ENCODE assay signal across 9 cellular contexts in the genomic region with DNA sequence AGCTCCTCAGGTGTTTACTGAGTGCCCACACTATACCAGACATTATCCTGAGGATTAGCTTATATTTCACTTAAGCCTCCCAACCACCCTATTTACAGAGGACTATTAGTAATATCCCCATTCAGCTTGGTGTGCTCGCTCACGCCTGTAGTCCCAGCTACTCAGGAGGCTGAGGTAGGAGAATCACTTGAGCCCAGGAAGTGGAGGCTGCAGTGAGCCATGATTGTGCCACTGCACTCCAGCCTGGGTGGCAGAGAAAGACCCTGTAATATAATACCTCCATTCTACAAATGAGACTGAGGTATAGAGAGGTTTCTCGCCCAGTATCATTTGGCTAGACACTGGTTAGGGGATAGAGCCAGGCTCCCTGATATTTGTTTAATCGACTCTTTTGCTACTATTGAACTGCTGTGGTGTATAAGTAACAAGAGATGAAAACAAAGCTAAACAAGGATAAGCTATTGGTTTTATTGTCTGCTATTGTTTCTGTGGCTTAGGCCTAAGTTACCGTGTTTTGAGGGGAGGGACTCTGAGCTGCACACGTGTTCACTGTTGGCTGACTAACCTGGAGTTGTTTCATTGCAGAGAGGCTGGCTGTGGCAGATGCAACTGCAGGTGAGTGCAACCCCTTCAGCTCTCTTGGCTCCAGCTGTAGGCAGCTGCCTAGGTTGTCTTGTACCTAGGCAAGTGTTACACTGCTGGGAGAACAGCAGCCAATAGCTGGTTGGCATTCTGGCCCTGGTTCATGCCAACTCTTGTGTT. TPM values are rescaled to one million over a fixed set of nuclear protein-coding genes. Genes with fewer than 3 reads are reported as not detected.
A peak's percentile ranks its signal among the peaks of the same experiment; 100 is the strongest.
DNase-seq lines count a peak whose midpoint lies in the region; ATAC-seq and TF ChIP-seq lines count a peak whose summit lies in the region.
"Had no signal": no experiment of that assay in that cellular context is flagged by ENCODE, and none has a peak within 500 bp of the region (broad histone marks: within the 10 kb centered on the region; RNA-seq: fewer than 3 reads in every experiment).

No MANE protein-coding gene starts in this region.

- H3K27ac ChIP-seq in iPS-18a (ENCODE audit: low read length) (peak overlapping the region; percentile 67), coronary artery (no peak overlapping the region)
- H3K27ac ChIP-seq: testis had no signal

- H3K9me3 ChIP-seq in BE2C: no peaks in the 10 kb centered on the region
- no peaks in the 10 kb centered on the region for H3K9me3 ChIP-seq in HAP-1
- H3K9me3 ChIP-seq in iPS-18a (ENCODE audit: control insufficient read depth, low read depth, low read length): no peaks in the 10 kb centered on the region
- H3K9me3 ChIP-seq: testis had no signal

- peak overlapping the region; percentile 100 for H3K9ac ChIP-seq in iPS-18a (ENCODE audit: low read length)

- peaks cover 60% of the 10 kb centered on the region for H3K4me1 Mint-ChIP-seq in activated CD8-positive, alpha-beta T cell treated with anti-CD3 and anti-CD28 coated beads for 36 hours (ENCODE audit: low read depth)

- H3K4me3 ChIP-seq in BE2C (ENCODE audit: low read depth, low read length) (peak overlapping the region; percentile 42), HAP-1 (peak overlapping the region; percentile 63), iPS-18a (ENCODE audit: low read length) (peak overlapping the region; percentile 99), coronary artery (no peak overlapping the region)
- H3K4me3 ChIP-seq: testis had no signal

- in situ Hi-C loops in HAP-1 (cut with MboI; ENCODE audit: low sequenced_read_pairs): loop anchor here (10.0 kb wide), 1 partner anchor 701 kb away; the partner anchor contains the start of gene HSPA9

- DNase-seq in BE2C (no peak), HAP-1 (ENCODE audit: low spot score in 2 of 2) (peak; percentile 48 to 74), coronary artery (ENCODE audit: low spot score) (no peak)
- DNase-seq in activated CD8-positive, alpha-beta T cell treated with anti-CD3 and anti-CD28 coated beads for 36 hours: peak; percentile 41
- no peak for DNase-seq in effector CD4-positive, alpha-beta T cell
- DNase-seq: testis had no signal

- H3K9me3 Mint-ChIP-seq in activated CD8-positive, alpha-beta T cell treated with anti-CD3 and anti-CD28 coated beads for 36 hours: no peaks in the 10 kb centered on the region

- H3K27me3 ChIP-seq in BE2C (no peaks in the 10 kb centered on the region), HAP-1 (ENCODE audit: low read depth) (no peaks in the 10 kb centered on the region), iPS-18a (ENCODE audit: control insufficient read depth, insufficient read depth, low read length) (no peaks in the 10 kb centered on the region)
- H3K27me3 ChIP-seq: testis had no signal

- TF ChIP-seq CTCF in BE2C (IDR thresholded peaks at IDR 0.05; ENCODE audit: low read depth, low read length) (no peak), coronary artery (IDR thresholded peaks at IDR 0.05) (no peak)
- TF ChIP-seq CTCF in activated CD8-positive, alpha-beta T cell treated with anti-CD3 and anti-CD28 coated beads for 36 hours (IDR thresholded peaks at IDR 0.05): no peak

- peak overlapping the region; percentile 97 for H3K4me3 Mint-ChIP-seq in activated CD8-positive, alpha-beta T cell treated with anti-CD3 and anti-CD28 coated beads for 36 hours

- no peak for ATAC-seq in activated CD8-positive, alpha-beta T cell treated with anti-CD3 and anti-CD28 coated beads for 36 hours
- ATAC-seq in HG02870 (IDR thresholded peaks at IDR 0.05; ENCODE audit: unreplicated experiment) (no peak), GM19395 (IDR thresholded peaks at IDR 0.05; ENCODE audit: unreplicated experiment) (no peak)

- peaks cover 60% of the 10 kb centered on the region for H3K36me3 Mint-ChIP-seq in activated CD8-positive, alpha-beta T cell treated with anti-CD3 and anti-CD28 coated beads for 36 hours (ENCODE audit: low read depth)

- H3K36me3 ChIP-seq in BE2C (peaks cover 56% of the 10 kb centered on the region), HAP-1 (replicated peaks) (peaks cover 57% of the 10 kb centered on the region), iPS-18a (ENCODE audit: control insufficient read depth, low read depth, low read length) (peaks cover 56% of the 10 kb centered on the region)

- peak overlapping the region; percentile 86 for H3K27ac Mint-ChIP-seq in activated CD8-positive, alpha-beta T cell treated with anti-CD3 and anti-CD28 coated beads for 36 hours

- intact Hi-C loops in activated CD8-positive, alpha-beta T cell treated with anti-CD3 and anti-CD28 coated beads for 36 hours (cut with micrococcal nuclease): no loop called here

- CTCF ChIA-PET in activated CD8-positive, alpha-beta T cell treated with anti-CD3 and anti-CD28 coated beads for 36 hours (lab: Charles Lee): interaction anchor here (1.1 to 2.2 kb wide), 9 partner anchors 11 to 127 kb away, joined by 3 to 8 read pairs (median 4); partner anchors contain the start of genes MATR3 and PROB1

- POLR2A ChIA-PET in activated CD8-positive, alpha-beta T cell treated with anti-CD3 and anti-CD28 coated beads for 36 hours (lab: Charles Lee): interaction anchor here (0.8 to 18.0 kb wide), 10 partner anchors 23 to 733 kb away, joined by 3 to 384 read pairs (median 3); partner anchors contain the start of genes MATR3, PAIP2 and UBE2D2

- peaks cover 2% of the 10 kb centered on the region for H3K27me3 Mint-ChIP-seq in activated CD8-positive, alpha-beta T cell treated with anti-CD3 and anti-CD28 coated beads for 36 hours

- H3K4me1 ChIP-seq in BE2C: peaks cover 10% of the 10 kb centered on the region; the same call in 1 of the 2 replicates
- H3K4me1 ChIP-seq in HAP-1: peaks cover 71% of the 10 kb centered on the region
- H3K4me1 ChIP-seq in iPS-18a (ENCODE audit: control insufficient read depth, low read depth, low read length): peaks cover 35% of the 10 kb centered on the region

RNA-seq across cellular contexts. Expression of gene MATR3, which starts 17.8 kb away (rescaled TPM):
- 178 TPM for polyA plus RNA-seq in BE2C (2012; ENCODE audit: insufficient read depth, insufficient read length, low read depth)
- 100 to 1,000 TPM; 181 to 209 TPM for total RNA-seq in activated CD8-positive, alpha-beta T cell treated with anti-CD3 and anti-CD28 coated beads for 36 hours

Comparison
In these comparisons a context has a peak if more than half of its experiments do, and no peak if none do; other contexts are left out.
1. DNase-seq: peak in HAP-1 (2 of 2) and activated CD8-positive, alpha-beta T cell treated with anti-CD3 and anti-CD28 coated beads for 36 hours (single experiment); none in BE2C (single experiment), coronary artery (single experiment) and effector CD4-positive, alpha-beta T cell (single experiment).